In the genomic region with DNA sequence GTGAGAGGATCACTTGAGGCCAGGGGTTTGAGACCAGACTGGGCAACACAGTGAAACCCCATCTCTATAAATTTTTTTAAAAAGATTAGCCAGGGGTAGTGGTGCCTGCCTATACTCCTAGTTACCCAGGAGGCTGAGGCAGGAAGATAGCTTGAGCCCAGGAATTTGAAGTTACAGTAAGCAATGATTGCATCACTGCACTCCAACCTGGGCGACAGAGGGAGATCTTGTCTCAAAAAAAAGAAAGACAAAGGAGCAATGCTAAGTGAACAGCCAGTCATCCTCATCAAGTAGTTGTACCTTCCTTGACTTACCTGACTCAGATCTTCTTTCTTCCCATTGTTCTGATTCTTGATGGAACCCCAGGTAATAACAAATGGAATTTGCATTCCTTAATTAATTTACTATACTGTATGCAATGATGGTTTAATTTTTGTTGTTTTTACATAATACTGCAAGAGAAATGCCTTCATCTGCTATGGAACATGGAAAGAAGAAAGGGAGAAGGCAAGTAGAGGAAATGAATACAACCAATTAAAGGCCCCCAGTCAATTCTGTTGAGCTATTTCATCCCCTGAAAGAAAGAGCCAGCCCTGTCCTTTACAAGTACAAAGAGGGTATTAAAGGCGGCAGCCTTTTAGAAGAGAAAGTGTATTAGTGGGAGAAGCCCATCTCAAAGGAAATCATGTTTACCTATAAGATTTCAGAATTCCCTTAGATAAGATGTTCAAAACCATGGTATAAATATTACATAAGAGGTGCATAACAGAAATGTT, we compare ENCODE assay signal across 16 cellular contexts.
"Had no signal": no experiment of that assay in that cellular context is flagged by ENCODE, and none has a peak within 500 bp of the region (broad histone marks: within the 10 kb centered on the region; RNA-seq: fewer than 3 reads in every experiment).

No MANE protein-coding gene starts in this region.

- H3K36me3 ChIP-seq: adrenal gland, colonic mucosa, heart left ventricle had no signal

- H3K4me1 Mint-ChIP-seq: activated CD8-positive, alpha-beta memory T cell treated with anti-CD3 and anti-CD28 coated beads, Interleukin-2, amount 10 ng/mL, durations not matched to agents 7 days and 5 days; activated naive CD4-positive, alpha-beta T cell treated with anti-CD3 and anti-CD28 coated beads, Interleukin-2, amount 10 ng/mL, durations not matched to agents 7 days and 5 days; naive thymus-derived CD4-positive, alpha-beta T cell; stimulated activated memory B cell treated with anti-CD40 and anti-IgM and Interleukin-4, amounts not matched to agents 10 μg/mL and 1 μg/mL and 100 μg/mL, for 72 hours had no signal

- H3K4me3 Mint-ChIP-seq: activated CD8-positive, alpha-beta memory T cell treated with anti-CD3 and anti-CD28 coated beads, Interleukin-2, amount 10 ng/mL, durations not matched to agents 7 days and 5 days; activated naive CD4-positive, alpha-beta T cell treated with anti-CD3 and anti-CD28 coated beads, Interleukin-2, amount 10 ng/mL, durations not matched to agents 7 days and 5 days; naive thymus-derived CD4-positive, alpha-beta T cell; stimulated activated memory B cell treated with anti-CD40 and anti-IgM and Interleukin-4, amounts not matched to agents 10 μg/mL and 1 μg/mL and 100 μg/mL, for 72 hours had no signal

- H3K9me3 ChIP-seq: adrenal gland, colonic mucosa, heart left ventricle, mucosa of descending colon had no signal

- H3K27ac ChIP-seq: adrenal gland, colonic mucosa, heart left ventricle had no signal

- H3K36me3 Mint-ChIP-seq: stimulated activated memory B cell treated with anti-CD40 and anti-IgM and Interleukin-4, amounts not matched to agents 10 μg/mL and 1 μg/mL and 100 μg/mL, for 72 hours had no signal

- H3K27ac Mint-ChIP-seq: activated CD8-positive, alpha-beta memory T cell treated with anti-CD3 and anti-CD28 coated beads, Interleukin-2, amount 10 ng/mL, durations not matched to agents 7 days and 5 days; activated naive CD4-positive, alpha-beta T cell treated with anti-CD3 and anti-CD28 coated beads, Interleukin-2, amount 10 ng/mL, durations not matched to agents 7 days and 5 days; activated T-helper 2 cell treated with anti-CD3 and anti-CD28 coated beads, Interferon-gamma antibody, Interleukin-2, Interleukin-4, amounts not matched to agents 10 μg/mL and 5 μg/mL and 100 μg/mL, durations not matched to agents 14 hours and 24 hours and 36 hours; naive thymus-derived CD4-positive, alpha-beta T cell; stimulated activated memory B cell treated with anti-CD40 and anti-IgM and Interleukin-4, amounts not matched to agents 10 μg/mL and 1 μg/mL and 100 μg/mL, for 72 hours had no signal

- H3K4me1 ChIP-seq: adrenal gland, colonic mucosa, heart left ventricle had no signal

- H3K27me3 ChIP-seq: adrenal gland, colonic mucosa, heart left ventricle had no signal

- FAIRE-seq: frontal cortex had no signal

- H3K4me3 ChIP-seq: adrenal gland, colonic mucosa, heart left ventricle, mucosa of descending colon had no signal

- DNase-seq: activated CD4-positive, alpha-beta T cell treated with anti-CD3 and anti-CD28 coated beads, Interleukin-2, amount 50 U/mL, for 48 hours; activated CD4-positive, CD25-positive, alpha-beta regulatory T cell treated with anti-CD3 and anti-CD28 coated beads, Interleukin-2, amount 50 U/mL, for 72 hours; activated CD8-positive, alpha-beta memory T cell treated with anti-CD3 and anti-CD28 coated beads, Interleukin-2, amount 10 ng/mL, durations not matched to agents 7 days and 5 days; activated naive CD4-positive, alpha-beta T cell treated with anti-CD3 and anti-CD28 coated beads, Interleukin-2, amount 10 ng/mL, durations not matched to agents 7 days and 5 days; activated T-cell treated with anti-CD3 and anti-CD28 coated beads, Interleukin-2, amount 50 U/mL, for 1 hour; adrenal gland; caudate nucleus; colonic mucosa; heart left ventricle; mucosa of descending colon; naive thymus-derived CD4-positive, alpha-beta T cell; stimulated activated CD4-positive, alpha-beta T cell treated with anti-CD3 and anti-CD28 coated beads, Interleukin-2, amount 100 ng/mL, for 48 hours; T-helper 9 cell had no signal

- H3K27me3 Mint-ChIP-seq: activated CD8-positive, alpha-beta memory T cell treated with anti-CD3 and anti-CD28 coated beads, Interleukin-2, amount 10 ng/mL, durations not matched to agents 7 days and 5 days; activated naive CD4-positive, alpha-beta T cell treated with anti-CD3 and anti-CD28 coated beads, Interleukin-2, amount 10 ng/mL, durations not matched to agents 7 days and 5 days; stimulated activated memory B cell treated with anti-CD40 and anti-IgM and Interleukin-4, amounts not matched to agents 10 μg/mL and 1 μg/mL and 100 μg/mL, for 72 hours had no signal
